In genomic region chr18:3652380-3653262, GRCh38 we compare ENCODE assay signal across 8 cellular contexts.
DNase-seq lines count a peak whose midpoint lies in the region; ATAC-seq lines count a peak whose summit lies in the region.

No MANE protein-coding gene starts in this region.

- H3K79me2 ChIP-seq in Karpas-422 (ENCODE audit: low read length) = no peaks in the 10 kb centered on the region

- no peak overlapping the region for H3K9ac ChIP-seq in Karpas-422 (ENCODE audit: low read length)

- H4K20me1 ChIP-seq in Karpas-422 (ENCODE audit: insufficient read depth, low read depth, low read length) = no peaks in the 10 kb centered on the region

- no peaks in the 10 kb centered on the region for H3K9me2 ChIP-seq in Karpas-422 (replicated peaks; ENCODE audit: insufficient read depth, low read length)

- ATAC-seq in left cardiac atrium (peak; percentile 55 to 90), HG03342 (IDR thresholded peaks at IDR 0.05; ENCODE audit: unreplicated experiment) (no peak), GM21737 (IDR thresholded peaks at IDR 0.05; ENCODE audit: unreplicated experiment) (no peak)

- no peak overlapping the region for H3K4me3 ChIP-seq in Karpas-422 (ENCODE audit: low read length)

- H3K9me3 ChIP-seq in Karpas-422 (ENCODE audit: low read length) = no peaks in the 10 kb centered on the region

- no peak overlapping the region for H3K27ac ChIP-seq in Karpas-422 (ENCODE audit: low read length)

- no peak overlapping the region for H3K4me2 ChIP-seq in Karpas-422 (ENCODE audit: low read depth, low read length, poor library complexity, severe bottlenecking)

- intact Hi-C loops in left cardiac atrium (cut with DNase I) = no loop called here

- H2AFZ ChIP-seq in Karpas-422 (ENCODE audit: low read length) = no peak overlapping the region

- H3K4me1 ChIP-seq in Karpas-422 (ENCODE audit: low read length) = no peaks in the 10 kb centered on the region

- H3K36me3 ChIP-seq in Karpas-422 (ENCODE audit: insufficient read depth, low read length) = no peaks in the 10 kb centered on the region

- DNase-seq in ELF-1 (ENCODE audit: low read depth, low spot score) (peak; percentile 81), NOMO-1 (lab: John Stamatoyannopoulos, UW; ENCODE audit: unreplicated experiment in 2 of 2) (peak; percentile 25 to 54), left cardiac atrium (peak; percentile 83), Karpas-422 (no peak)
- peak; percentile 60 for DNase-seq in activated T-helper 9 cell treated with anti-CD3 and anti-CD28 coated beads, Interleukin-2, amount 50 U/mL, for 16 hours (ENCODE audit: low read depth)
- DNase-seq in stimulated activated CD4-positive, alpha-beta T cell treated with anti-CD3 and anti-CD28 coated beads, Interleukin-15, amount 100 ng/mL, for 24 hours = peak; percentile 88

- H3K27me3 ChIP-seq in Karpas-422 (ENCODE audit: low read length) = no peaks in the 10 kb centered on the region

Comparison
In these comparisons a context has a peak if more than half of its experiments do, and no peak if none do; other contexts are left out.
1. ATAC-seq: peak in left cardiac atrium (2 of 2); none in HG03342 (single experiment) and GM21737 (single experiment).